Comparison of ENCODE assay signal across 36 cellular contexts in the genomic region with DNA sequence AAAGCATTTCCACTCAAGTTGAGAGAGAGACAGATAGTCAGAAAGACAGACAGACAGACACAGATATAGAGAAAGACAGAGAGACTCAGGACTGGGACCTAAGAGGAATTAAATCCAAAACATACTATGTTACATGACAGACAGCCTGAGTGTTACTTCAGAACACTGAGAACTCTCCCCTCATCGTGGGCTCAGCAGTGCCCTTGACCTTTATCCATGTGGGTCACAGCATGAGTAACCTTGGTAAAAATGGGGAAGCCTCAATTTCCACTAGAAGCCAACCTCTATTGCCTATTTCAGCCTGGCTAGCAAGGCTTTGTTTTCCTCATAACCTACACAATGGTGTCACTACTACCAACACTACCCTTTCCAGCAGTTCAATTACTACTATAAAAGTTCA.
"Had no signal": no experiment of that assay in that cellular context is flagged by ENCODE, and none has a peak within 500 bp of the region (broad histone marks: within the 10 kb centered on the region; RNA-seq: fewer than 3 reads in every experiment).

No MANE protein-coding gene starts in this region.

- H3K27me3 Mint-ChIP-seq: activated naive CD8-positive, alpha-beta T cell treated with anti-CD3 and anti-CD28 coated beads for 36 hours had no signal

- H3K4me1 Mint-ChIP-seq: activated naive CD4-positive, alpha-beta T cell treated with anti-CD3 and anti-CD28 coated beads, Interleukin-2, amount 10 ng/mL, durations not matched to agents 7 days and 5 days; activated naive CD4-positive, alpha-beta T cell treated with anti-CD3 and anti-CD28 coated beads, Interleukin-2, amount 50 U/mL, for 24 hours; activated naive CD8-positive, alpha-beta T cell treated with anti-CD3 and anti-CD28 coated beads, Interleukin-2, amount 10 ng/mL, durations not matched to agents 7 days and 5 days; activated naive CD8-positive, alpha-beta T cell treated with anti-CD3 and anti-CD28 coated beads, Interleukin-2, amount 50 U/mL, for 24 hours; activated T-helper 17 cell treated with anti-CD3 and anti-CD28 coated beads, Interleukin-2, amount 50 U/mL, for 72 hours; central memory CD8-positive, alpha-beta T cell had no signal

- H3K9me3 Mint-ChIP-seq: activated naive CD4-positive, alpha-beta T cell treated with anti-CD3 and anti-CD28 coated beads for 36 hours; activated naive CD4-positive, alpha-beta T cell treated with anti-CD3 and anti-CD28 coated beads, Interleukin-2, amount 10 ng/mL, durations not matched to agents 7 days and 5 days; activated naive CD4-positive, alpha-beta T cell treated with anti-CD3 and anti-CD28 coated beads, Interleukin-2, amount 50 U/mL, for 24 hours; activated naive CD4-positive, alpha-beta T cell treated with anti-CD3 and anti-CD28 coated beads, Interleukin-2, amount 50 U/mL, for 72 hours; activated naive CD8-positive, alpha-beta T cell treated with anti-CD3 and anti-CD28 coated beads for 36 hours; activated naive CD8-positive, alpha-beta T cell treated with anti-CD3 and anti-CD28 coated beads, Interleukin-2, amount 10 ng/mL, durations not matched to agents 7 days and 5 days; activated naive CD8-positive, alpha-beta T cell treated with anti-CD3 and anti-CD28 coated beads, Interleukin-2, amount 50 U/mL, for 24 hours; activated T-cell treated with anti-CD3 and anti-CD28 coated beads, Interleukin-2, amount 50 U/mL, for 24 hours; activated T-cell treated with anti-CD3 and anti-CD28 coated beads, Interleukin-2, amount 50 U/mL, for 4 hours; activated T-cell treated with anti-CD3 and anti-CD28 coated beads, Interleukin-2, amount 50 U/mL, for 72 hours; activated T-helper 1 cell treated with anti-CD3 and anti-CD28 coated beads, Interleukin-12 subunit alpha, Interleukin-12 subunit beta, Interleukin-2, Interleukin-4 antibody, amounts not matched to agents 30 ng/mL and 10 ng/mL and 1 ng/mL, durations not matched to agents 14 hours and 24 hours and 36 hours; activated T-helper 17 cell treated with anti-CD3 and anti-CD28 coated beads, Interleukin-2, amount 50 U/mL, for 72 hours; activated T-helper 2 cell treated with anti-CD3 and anti-CD28 coated beads, Interferon-gamma antibody, Interleukin-2, Interleukin-4, amounts not matched to agents 10 μg/mL and 5 μg/mL and 100 μg/mL, durations not matched to agents 14 hours and 24 hours and 36 hours; central memory CD8-positive, alpha-beta T cell had no signal

- H3K36me3 Mint-ChIP-seq: activated naive CD4-positive, alpha-beta T cell treated with anti-CD3 and anti-CD28 coated beads, Interleukin-2, amount 10 ng/mL, durations not matched to agents 7 days and 5 days; activated naive CD4-positive, alpha-beta T cell treated with anti-CD3 and anti-CD28 coated beads, Interleukin-2, amount 50 U/mL, for 24 hours; activated naive CD4-positive, alpha-beta T cell treated with anti-CD3 and anti-CD28 coated beads, Interleukin-2, amount 50 U/mL, for 72 hours; activated naive CD8-positive, alpha-beta T cell; activated naive CD8-positive, alpha-beta T cell treated with anti-CD3 and anti-CD28 coated beads for 36 hours; activated naive CD8-positive, alpha-beta T cell treated with anti-CD3 and anti-CD28 coated beads, Interleukin-2, amount 10 ng/mL, durations not matched to agents 7 days and 5 days; brain had no signal

- DNase-seq: activated effector memory CD4-positive, alpha-beta T cell treated with anti-CD3 and anti-CD28 coated beads, Interleukin-2, amount 50 U/mL, for 16 hours; activated effector memory CD4-positive, alpha-beta T cell treated with Interleukin-2 at 50 U/mL for 16 hours; activated gamma-delta T cell; activated gamma-delta T cell treated with Interleukin-2 at 50 U/mL for 16 hours; activated naive CD4-positive, alpha-beta T cell; activated naive CD4-positive, alpha-beta T cell treated with anti-CD3 and anti-CD28 coated beads for 36 hours; activated naive CD4-positive, alpha-beta T cell treated with anti-CD3 and anti-CD28 coated beads, Interleukin-2, amount 10 ng/mL, durations not matched to agents 7 days and 5 days; activated naive CD4-positive, alpha-beta T cell treated with anti-CD3 and anti-CD28 coated beads, Interleukin-2, amount 50 U/mL, for 16 hours; activated naive CD4-positive, alpha-beta T cell treated with Interleukin-2 at 50 U/mL for 16 hours; activated naive CD8-positive, alpha-beta T cell treated with anti-CD3 and anti-CD28 coated beads for 36 hours; activated naive CD8-positive, alpha-beta T cell treated with anti-CD3 and anti-CD28 coated beads, Interleukin-2, amount 10 ng/mL, durations not matched to agents 7 days and 5 days; activated naive CD8-positive, alpha-beta T cell treated with anti-CD3 and anti-CD28 coated beads, Interleukin-2, amount 50 U/mL, for 24 hours; activated T-cell treated with anti-CD3 and anti-CD28 coated beads for 4 hours; activated T-cell treated with anti-CD3 and anti-CD28 coated beads, Interleukin-2, amount 50 U/mL, for 1 hour; activated T-cell treated with anti-CD3 and anti-CD28 coated beads, Interleukin-2, amount 50 U/mL, for 24 hours; activated T-cell treated with anti-CD3 and anti-CD28 coated beads, Interleukin-2, amount 50 U/mL, for 4 hours; activated T-cell treated with anti-CD3 and anti-CD28 coated beads, Interleukin-2, amount 50 U/mL, for 48 hours; activated T-cell treated with anti-CD3 and anti-CD28 coated beads, Interleukin-2, amount 50 U/mL, for 72 hours; adrenal gland; amniotic stem cell; amygdala; anterior cingulate cortex; aorta; body of pancreas; brain microvascular endothelial cell; caudate nucleus; central memory CD4-positive, alpha-beta T cell; cerebellar nuclear complex had no signal

- H3K27ac Mint-ChIP-seq: activated naive CD4-positive, alpha-beta T cell treated with anti-CD3 and anti-CD28 coated beads for 36 hours; activated naive CD4-positive, alpha-beta T cell treated with anti-CD3 and anti-CD28 coated beads, Interleukin-2, amount 10 ng/mL, durations not matched to agents 7 days and 5 days; activated naive CD4-positive, alpha-beta T cell treated with anti-CD3 and anti-CD28 coated beads, Interleukin-2, amount 50 U/mL, for 24 hours; activated naive CD4-positive, alpha-beta T cell treated with anti-CD3 and anti-CD28 coated beads, Interleukin-2, amount 50 U/mL, for 72 hours; activated naive CD8-positive, alpha-beta T cell; activated naive CD8-positive, alpha-beta T cell treated with anti-CD3 and anti-CD28 coated beads for 36 hours; activated naive CD8-positive, alpha-beta T cell treated with anti-CD3 and anti-CD28 coated beads, Interleukin-2, amount 10 ng/mL, durations not matched to agents 7 days and 5 days; activated naive CD8-positive, alpha-beta T cell treated with anti-CD3 and anti-CD28 coated beads, Interleukin-2, amount 50 U/mL, for 24 hours; activated T-cell treated with anti-CD3 and anti-CD28 coated beads, Interleukin-2, amount 50 U/mL, for 24 hours; activated T-cell treated with anti-CD3 and anti-CD28 coated beads, Interleukin-2, amount 50 U/mL, for 72 hours; activated T-helper 1 cell treated with anti-CD3 and anti-CD28 coated beads, Interleukin-12 subunit alpha, Interleukin-12 subunit beta, Interleukin-2, Interleukin-4 antibody, amounts not matched to agents 30 ng/mL and 10 ng/mL and 1 ng/mL, durations not matched to agents 14 hours and 24 hours and 36 hours; activated T-helper 17 cell treated with anti-CD3 and anti-CD28 coated beads, Interleukin-2, amount 50 U/mL, for 72 hours; activated T-helper 2 cell treated with anti-CD3 and anti-CD28 coated beads, Interferon-gamma antibody, Interleukin-2, Interleukin-4, amounts not matched to agents 10 μg/mL and 5 μg/mL and 100 μg/mL, durations not matched to agents 14 hours and 24 hours and 36 hours; brain had no signal

- ATAC-seq: activated naive CD4-positive, alpha-beta T cell treated with anti-CD3 and anti-CD28 coated beads, Interleukin-2, amount 50 U/mL, for 72 hours; activated naive CD8-positive, alpha-beta T cell treated with anti-CD3 and anti-CD28 coated beads, Interleukin-2, amount 50 U/mL, for 24 hours; activated T-cell treated with anti-CD3 and anti-CD28 coated beads, Interleukin-2, amount 50 U/mL, for 4 hours; activated T-cell treated with anti-CD3 and anti-CD28 coated beads, Interleukin-2, amount 50 U/mL, for 72 hours; activated T-helper 17 cell treated with anti-CD3 and anti-CD28 coated beads, Interleukin-2, amount 50 U/mL, for 72 hours; body of pancreas had no signal

- H3K4me3 Mint-ChIP-seq: activated naive CD4-positive, alpha-beta T cell treated with anti-CD3 and anti-CD28 coated beads for 36 hours; activated naive CD4-positive, alpha-beta T cell treated with anti-CD3 and anti-CD28 coated beads, Interleukin-2, amount 10 ng/mL, durations not matched to agents 7 days and 5 days; activated naive CD4-positive, alpha-beta T cell treated with anti-CD3 and anti-CD28 coated beads, Interleukin-2, amount 50 U/mL, for 24 hours; activated naive CD8-positive, alpha-beta T cell; activated naive CD8-positive, alpha-beta T cell treated with anti-CD3 and anti-CD28 coated beads for 36 hours; activated naive CD8-positive, alpha-beta T cell treated with anti-CD3 and anti-CD28 coated beads, Interleukin-2, amount 10 ng/mL, durations not matched to agents 7 days and 5 days; activated naive CD8-positive, alpha-beta T cell treated with anti-CD3 and anti-CD28 coated beads, Interleukin-2, amount 50 U/mL, for 24 hours; activated T-cell treated with anti-CD3 and anti-CD28 coated beads, Interleukin-2, amount 50 U/mL, for 24 hours; activated T-cell treated with anti-CD3 and anti-CD28 coated beads, Interleukin-2, amount 50 U/mL, for 4 hours; activated T-cell treated with anti-CD3 and anti-CD28 coated beads, Interleukin-2, amount 50 U/mL, for 72 hours; activated T-helper 1 cell treated with anti-CD3 and anti-CD28 coated beads, Interleukin-12 subunit alpha, Interleukin-12 subunit beta, Interleukin-2, Interleukin-4 antibody, amounts not matched to agents 30 ng/mL and 10 ng/mL and 1 ng/mL, durations not matched to agents 14 hours and 24 hours and 36 hours; activated T-helper 17 cell treated with anti-CD3 and anti-CD28 coated beads, Interleukin-2, amount 50 U/mL, for 72 hours; brain; central memory CD8-positive, alpha-beta T cell had no signal
